14 cellular contexts compared by ENCODE assay signal in the genomic region with DNA sequence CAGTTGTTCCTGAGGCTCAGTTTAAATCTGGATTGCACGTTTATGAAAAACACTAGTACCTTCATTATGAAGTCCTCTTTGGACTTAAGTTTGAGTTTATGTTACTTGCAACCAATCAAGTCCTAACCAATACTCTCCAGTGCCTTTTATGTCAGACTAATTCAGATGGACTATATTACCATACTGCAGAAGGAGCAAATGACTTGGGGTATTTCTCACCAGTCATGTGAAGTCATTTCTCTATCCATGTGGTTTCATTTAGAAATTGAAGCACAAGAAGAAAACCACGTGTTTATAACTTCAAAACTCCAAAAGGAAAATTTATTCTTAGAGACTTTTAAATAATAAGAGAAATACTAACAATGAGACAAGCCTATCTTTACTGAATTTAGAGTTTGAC.
"Had no signal": no experiment of that assay in that cellular context is flagged by ENCODE, and none has a peak within 500 bp of the region (broad histone marks: within the 10 kb centered on the region; RNA-seq: fewer than 3 reads in every experiment).

No MANE protein-coding gene starts in this region.

- H3K4me3 ChIP-seq: heart left ventricle, lung, upper lobe of right lung had no signal

- H3K27me3 ChIP-seq: brain microvascular endothelial cell, foreskin keratinocyte, upper lobe of right lung had no signal

- H3K36me3 ChIP-seq: brain microvascular endothelial cell, heart left ventricle, upper lobe of right lung had no signal

- DNase-seq: activated CD4-positive, alpha-beta T cell treated with anti-CD3 and anti-CD28 coated beads, Interleukin-2, amount 50 U/mL, for 1 hour; activated T-cell treated with anti-CD3 and anti-CD28 coated beads, Interleukin-2, amount 50 U/mL, for 1 hour; brain microvascular endothelial cell; cerebellar nuclear complex; effector memory CD8-positive, alpha-beta T cell; foreskin keratinocyte; heart left ventricle; left colon; natural killer cell; nucleus accumbens; stimulated activated CD4-positive, alpha-beta T cell treated with anti-CD3 and anti-CD28 coated beads, Interleukin-4, amount 100 ng/mL, for 24 hours; upper lobe of right lung had no signal

- ATAC-seq: effector memory CD8-positive, alpha-beta T cell; foreskin keratinocyte; heart left ventricle; left colon; natural killer cell; upper lobe of right lung had no signal

- H3K27ac ChIP-seq: brain microvascular endothelial cell, epithelial cell of prostate, foreskin keratinocyte, heart left ventricle, upper lobe of right lung had no signal

- H3K4me1 ChIP-seq: heart left ventricle, upper lobe of right lung had no signal

- H3K9me3 ChIP-seq: heart left ventricle, upper lobe of right lung had no signal
